1 cellular context compared by ENCODE assay signal in genomic region chr1:245301921-245302320, GRCh38.
TF ChIP-seq lines count a peak whose summit lies in the region.

No MANE protein-coding gene starts in this region.

TF ChIP-seq in SK-N-SH, 30 proteins besides CTCF, POLR2A, EP300 and RAD21 (continued from another document):
- TF ChIP-seq REST (IDR thresholded peaks at IDR 0.05; ENCODE audit: low read depth, low read length) (no peak), USF1 (IDR thresholded peaks at IDR 0.05; ENCODE audit: borderline replicate concordance, low read depth) (no peak), YY1 (IDR thresholded peaks at IDR 0.05; ENCODE audit: low read depth) (no peak), SIN3A (IDR thresholded peaks at IDR 0.05; ENCODE audit: borderline replicate concordance, low read depth, low read length) (no peak), GATA2 (CRISPR knock-in tag; IDR thresholded peaks at IDR 0.05) (no peak), MXI1 (IDR thresholded peaks at IDR 0.05; ENCODE audit: low read depth, low read length) (no peak), SMC3 (IDR thresholded peaks at IDR 0.05; ENCODE audit: low read depth, low read length) (no peak), FOXJ3 (CRISPR knock-in tag; IDR thresholded peaks at IDR 0.05) (no peak), CHD2 (IDR thresholded peaks at IDR 0.05; ENCODE audit: low read length, partially characterized antibody) (no peak), ZBTB33 (IDR thresholded peaks at IDR 0.05; ENCODE audit: borderline replicate concordance, low read depth) (no peak)
TF ChIP-seq in SK-N-SH: peak in this region for 0.
